12 cellular contexts compared by ENCODE assay signal in genomic region chr11:66011785-66012303, GRCh38. TPM values are rescaled to one million over a fixed set of nuclear protein-coding genes. Genes with fewer than 3 reads are reported as not detected.
A peak's percentile ranks its signal among the peaks of the same experiment; 100 is the strongest.
DNase-seq lines count a peak whose midpoint lies in the region; ATAC-seq and TF ChIP-seq lines count a peak whose summit lies in the region.
"Had no signal": no experiment of that assay in that cellular context is flagged by ENCODE, and none has a peak within 500 bp of the region (broad histone marks: within the 10 kb centered on the region; RNA-seq: fewer than 3 reads in every experiment).

Gene CST6, plus strand, starts transcription at chr11:66012008. Its CDS starts 37 bp downstream, at chr11:66012045.

- no peaks in the 10 kb centered on the region for H3K79me1 ChIP-seq in H9 (ENCODE audit: insufficient read depth, low read depth, low read length, poor library complexity, severe bottlenecking)

- peaks cover 9 to 22% (median 12%) of the 10 kb centered on the region in 11 experiments for H3K27me3 ChIP-seq in BLaER1 treated with 17β-estradiol and CSF1 and Interleukin-3, amounts not matched to agents 10 nM and 100 nM
- H3K27me3 ChIP-seq in H9 (ENCODE audit: insufficient read depth, low read length): peaks cover 4% of the 10 kb centered on the region; the same call in 1 of the 2 replicates
- H3K27me3 ChIP-seq in endodermal cell (ENCODE audit: control insufficient read depth, insufficient read depth, low read length, poor library complexity, severe bottlenecking): no peaks in the 10 kb centered on the region
- H3K27me3 ChIP-seq in neural progenitor cell: peaks cover 36% of the 10 kb centered on the region
- no peaks in the 10 kb centered on the region for H3K27me3 ChIP-seq in Caco-2 (replicated peaks; ENCODE audit: control insufficient read depth, insufficient read depth, low read length)

- no peak for ATAC-seq in HG03097 (IDR thresholded peaks at IDR 0.05; ENCODE audit: low FRiP score, unreplicated experiment)

- no peak within 1 kb of the TSS for H3K4ac ChIP-seq in H9 (ENCODE audit: low read depth, low read length)

- H3K9me3 Mint-ChIP-seq in H9 (no peaks in the 10 kb centered on the region), endodermal cell (no peaks in the 10 kb centered on the region), neural progenitor cell (no peaks in the 10 kb centered on the region), Caco-2 (ENCODE audit: unreplicated experiment) (no peaks in the 10 kb centered on the region)
- H3K9me3 Mint-ChIP-seq: CD8-positive, alpha-beta memory T cell had no signal

- no peak within 1 kb of the TSS for H4K91ac ChIP-seq in H9 (ENCODE audit: insufficient read length, low read depth, low read length)

- no peaks in the 10 kb centered on the region; the same call in 1 of the 2 replicates for H3K27me3 Mint-ChIP-seq in H9 (ENCODE audit: low read depth)
- H3K27me3 Mint-ChIP-seq in endodermal cell (ENCODE audit: insufficient read depth): peaks cover 8% of the 10 kb centered on the region
- peaks cover 14% of the 10 kb centered on the region for H3K27me3 Mint-ChIP-seq in neural progenitor cell (ENCODE audit: insufficient read depth, low read depth)
- H3K27me3 Mint-ChIP-seq in Caco-2 (ENCODE audit: insufficient read depth, unreplicated experiment): no peaks in the 10 kb centered on the region

- no peak within 1 kb of the TSS for H2BK5ac ChIP-seq in H9 (ENCODE audit: insufficient read length, low read length)

- peak within 1 kb of the TSS in 8 of 11 experiments; percentile 33 to 81 (median 55); a peak in 14 of 22 replicates for H3K4me2 ChIP-seq in BLaER1 treated with 17β-estradiol and CSF1 and Interleukin-3, amounts not matched to agents 10 nM and 100 nM
- H3K4me2 ChIP-seq in H9 (ENCODE audit: insufficient read depth, insufficient read length, low read length): peak within 1 kb of the TSS; percentile 38
- H3K4me2 ChIP-seq in neural progenitor cell: peak within 1 kb of the TSS; percentile 24
- H3K4me2 ChIP-seq: KMS-11 had no signal

- no peak within 1 kb of the TSS for H3K4me3 ChIP-seq in BLaER1 treated with 17β-estradiol and CSF1 and Interleukin-3, amounts not matched to agents 10 nM and 100 nM
- no peak within 1 kb of the TSS for H3K4me3 ChIP-seq in endodermal cell (ENCODE audit: low read length)
- H3K4me3 ChIP-seq in neural progenitor cell: no peak within 1 kb of the TSS
- H3K4me3 ChIP-seq in Caco-2 (ENCODE audit: low read depth, low read length): no peak within 1 kb of the TSS

- no peaks in the 10 kb centered on the region for H3F3A ChIP-seq in neural progenitor cell (ENCODE audit: low read depth)

- no TSS peak for BruUV-seq in Caco-2 (replicated peaks; lab: Mats Ljungman, UMichigan)

- H2BK15ac ChIP-seq in H9 (ENCODE audit: low read depth, low read length): no peak within 1 kb of the TSS

- H2AK5ac ChIP-seq in H9 (ENCODE audit: insufficient read length, low read length): no peak within 1 kb of the TSS

- WGBS in H9 (ENCODE audit: extremely low coverage, insufficient read length, low lambda C conversion rate): no CpG with 5 or more reads among the region's 61 CpGs
- WGBS in endodermal cell (ENCODE audit: insufficient coverage in 1 of 2, insufficient read length in 1 of 2), 2 experiments: 84% methylated on average over 31 to 61 of the region's 61 CpGs

- H2BK120ac ChIP-seq in H9 (ENCODE audit: low read depth, low read length, poor library complexity, severe bottlenecking): no peak within 1 kb of the TSS

- CTCF ChIA-PET in Caco-2 (lab: Charles Lee): interaction anchor here (0.6 kb wide), 3 partner anchors 9 to 124 kb away, joined by 5 to 8 read pairs (median 6); partner anchors contain the start of gene FIBP

- no peak within 1 kb of the TSS for H2BK12ac ChIP-seq in H9 (ENCODE audit: insufficient read length, low read depth, low read length)

- no peak within 1 kb of the TSS for H3K23ac ChIP-seq in H9 (ENCODE audit: insufficient read length, low read depth, low read length)

- no peak within 1 kb of the TSS for H4K5ac ChIP-seq in H9 (ENCODE audit: insufficient read length, low read depth, low read length)

- H3K79me2 ChIP-seq in H9 (ENCODE audit: insufficient read depth, low read length) (no peaks in the 10 kb centered on the region), neural progenitor cell (ENCODE audit: low read depth) (no peaks in the 10 kb centered on the region)

- no peak within 1 kb of the TSS for H3K27ac ChIP-seq in BLaER1 treated with 17β-estradiol and CSF1 and Interleukin-3, amounts not matched to agents 10 nM and 100 nM
- no peak within 1 kb of the TSS for H3K27ac ChIP-seq in H9 (ENCODE audit: insufficient read length, low read depth, low read length)
- no peak within 1 kb of the TSS for H3K27ac ChIP-seq in endodermal cell (ENCODE audit: low read depth, low read length)
- no peak within 1 kb of the TSS for H3K27ac ChIP-seq in neural progenitor cell
- H3K27ac ChIP-seq: KMS-11 had no signal

- no peak within 1 kb of the TSS for H3K56ac ChIP-seq in H9 (ENCODE audit: insufficient read length, low read depth, low read length)

- peaks cover 0 to under 1% (median 0%) of the 10 kb centered on the region in 11 experiments; a peak in 2 of 22 replicates for H3K36me3 ChIP-seq in BLaER1 treated with 17β-estradiol and CSF1 and Interleukin-3, amounts not matched to agents 10 nM and 100 nM
- H3K36me3 ChIP-seq in endodermal cell (ENCODE audit: control insufficient read depth, insufficient read depth, low read length) (no peaks in the 10 kb centered on the region), neural progenitor cell (no peaks in the 10 kb centered on the region), Caco-2 (ENCODE audit: control insufficient read depth, insufficient read depth, low read length) (no peaks in the 10 kb centered on the region)

- H3K36me3 Mint-ChIP-seq in H9 (ENCODE audit: insufficient read depth in 1 of 3, low read depth in 3 of 3) (no peaks in the 10 kb centered on the region), endodermal cell (ENCODE audit: low read depth) (no peaks in the 10 kb centered on the region), neural progenitor cell (no peaks in the 10 kb centered on the region), Caco-2 (ENCODE audit: insufficient read depth, unreplicated experiment) (peaks cover 9% of the 10 kb centered on the region)
- H3K36me3 Mint-ChIP-seq: CD8-positive, alpha-beta memory T cell had no signal

- H3K9ac ChIP-seq in BLaER1 treated with 17β-estradiol and CSF1 and Interleukin-3, amounts not matched to agents 10 nM and 100 nM: 0 out of 22 replicates have a peak within 1 kb of the TSS, but pooled peaks of 1 of the 11 experiments have one; percentile 9
- H3K9ac ChIP-seq in H9 (ENCODE audit: extremely low read depth, insufficient read length, low read length) (no peak within 1 kb of the TSS), endodermal cell (ENCODE audit: extremely low read depth, low read length, poor library complexity, severe bottlenecking) (no peak within 1 kb of the TSS), neural progenitor cell (no peak within 1 kb of the TSS)
- H3K9ac ChIP-seq: KMS-11 had no signal

- H3K4me3 Mint-ChIP-seq in H9 (no peak within 1 kb of the TSS), endodermal cell (no peak within 1 kb of the TSS), neural progenitor cell (no peak within 1 kb of the TSS), Caco-2 (ENCODE audit: unreplicated experiment) (no peak within 1 kb of the TSS)

- intact Hi-C loops in Caco-2 (cut with micrococcal nuclease; ENCODE audit: unreplicated experiment): no loop called here

- H2AFZ ChIP-seq in H9 (ENCODE audit: low read length) (no peak within 1 kb of the TSS), neural progenitor cell (replicated peaks) (no peak within 1 kb of the TSS)

- POLR2A ChIA-PET in Caco-2 (lab: Charles Lee): interaction anchor here (2.0 kb wide), 1 partner anchor 9 kb away, joined by 8 read pairs; the partner anchor contains the start of genes BANF1 and EIF1AD

- no peak within 1 kb of the TSS for H3T11ph ChIP-seq in H9 (ENCODE audit: low read length)

- H3K4me1 ChIP-seq in BLaER1 treated with 17β-estradiol and CSF1 and Interleukin-3, amounts not matched to agents 10 nM and 100 nM: peaks cover 35 to 67% (median 58%) of the 10 kb centered on the region in 10 experiments
- H3K4me1 ChIP-seq in H9 (ENCODE audit: insufficient read depth, low read length): no peaks in the 10 kb centered on the region
- H3K4me1 ChIP-seq in endodermal cell (ENCODE audit: control insufficient read depth, insufficient read depth, low read length): peaks cover 22% of the 10 kb centered on the region
- peaks cover 8% of the 10 kb centered on the region for H3K4me1 ChIP-seq in neural progenitor cell
- peaks cover 21% of the 10 kb centered on the region for H3K4me1 ChIP-seq in Caco-2

- DNase-seq in H9 (peak; percentile 63), endodermal cell (peak; percentile 76), neural progenitor cell (ENCODE audit: low spot score) (peak; percentile 43), DMS153 (lab: John Stamatoyannopoulos, UW) (no peak), Caco-2 (no peak), GF-D8 (lab: John Stamatoyannopoulos, UW) (no peak)
- DNase-seq: activated CD8-positive, alpha-beta memory T cell treated with anti-CD3 and anti-CD28 coated beads for 24 hours; NCI-H446 treated with DMSO at 0.1 percent for 48 hours had no signal

- peaks cover 0 to 11% (median 0%) of the 10 kb centered on the region in 11 experiments; a peak in 3 of 22 replicates for H4K20me1 ChIP-seq in BLaER1 treated with 17β-estradiol and CSF1 and Interleukin-3, amounts not matched to agents 10 nM and 100 nM
- H4K20me1 ChIP-seq in H9 (ENCODE audit: control insufficient read depth, insufficient read depth, insufficient read length): no peaks in the 10 kb centered on the region
- no peaks in the 10 kb centered on the region for H4K20me1 ChIP-seq in neural progenitor cell (ENCODE audit: low read depth)

- peak within 1 kb of the TSS; percentile 8; the same call in 1 of the 2 replicates for H3K14ac ChIP-seq in H9 (ENCODE audit: insufficient read depth, low read length)

- no peak within 1 kb of the TSS for H4K8ac ChIP-seq in H9 (replicated peaks; ENCODE audit: insufficient read length, low read depth, low read length)

- TF ChIP-seq CTCF in H9 (conservative IDR thresholded peaks at IDR 0.05) (no peak), endodermal cell (conservative IDR thresholded peaks at IDR 0.05) (no peak), neural progenitor cell (IDR thresholded peaks at IDR 0.05) (no peak), Caco-2 (IDR thresholded peaks at IDR 0.05; ENCODE audit: insufficient read depth in 1 of 2, low read depth in 1 of 2, low read length in 1 of 2, severe bottlenecking in 1 of 2, unreplicated experiment in 1 of 2) (no peak)

- H3K27ac Mint-ChIP-seq in H9 (no peak within 1 kb of the TSS), endodermal cell (no peak within 1 kb of the TSS), neural progenitor cell (no peak within 1 kb of the TSS), Caco-2 (ENCODE audit: unreplicated experiment) (no peak within 1 kb of the TSS)

- H3K9me3 ChIP-seq in BLaER1 treated with 17β-estradiol and CSF1 and Interleukin-3, amounts not matched to agents 10 nM and 100 nM (replicated peaks in 1 of 11): no peaks in the 10 kb centered on the region
- no peaks in the 10 kb centered on the region for H3K9me3 ChIP-seq in H9 (ENCODE audit: control insufficient read depth, low read depth, low read length)
- H3K9me3 ChIP-seq in endodermal cell (ENCODE audit: control insufficient read depth, low read length): no peaks in the 10 kb centered on the region
- H3K9me3 ChIP-seq in neural progenitor cell (ENCODE audit: low read depth): no peaks in the 10 kb centered on the region
- H3K9me3 ChIP-seq in Caco-2: no peaks in the 10 kb centered on the region

- peaks cover 12 to 25% of the 10 kb centered on the region in 2 experiments for H3K4me1 Mint-ChIP-seq in H9
- H3K4me1 Mint-ChIP-seq in endodermal cell: peaks cover 29% of the 10 kb centered on the region
- peaks cover 4% of the 10 kb centered on the region for H3K4me1 Mint-ChIP-seq in neural progenitor cell
- H3K4me1 Mint-ChIP-seq in Caco-2 (ENCODE audit: low read depth, unreplicated experiment): peaks cover 7% of the 10 kb centered on the region
- H3K4me1 Mint-ChIP-seq: CD8-positive, alpha-beta memory T cell had no signal

- H3K18ac ChIP-seq in H9 (ENCODE audit: insufficient read length, low read depth, low read length): no peak within 1 kb of the TSS

- peaks cover 5% of the 10 kb centered on the region for H3K23me2 ChIP-seq in H9 (ENCODE audit: insufficient read length, low read depth, low read length, poor library complexity, severe bottlenecking)

- H2BK20ac ChIP-seq in H9 (ENCODE audit: low read depth, low read length, poor library complexity, severe bottlenecking): no peak within 1 kb of the TSS

RNA-seq across cellular contexts. Expression of gene CST6, which starts in this region (rescaled TPM):
- total RNA-seq in H9 (2021) (not detected in 2 replicates), endodermal cell (1 to 10 TPM; 2.1 to 4.2 TPM), neural progenitor cell (ENCODE audit: low replicate concordance) (0.50 TPM in 1 of 2 replicates, not detected in the other), Caco-2 (2022) (not detected in 2 replicates)
- polyA plus RNA-seq in endodermal cell (2013, experiment 1 of 2): not detected
- polyA plus RNA-seq in endodermal cell (2013, experiment 2 of 2): 0.41 TPM
- total RNA-seq: CD8-positive, alpha-beta memory T cell had no signal
- polyA plus RNA-seq: CD8-positive, alpha-beta memory T cell had no signal

Comparison
In these comparisons a context has a peak if more than half of its experiments do, and no peak if none do; other contexts are left out.
1. Peak in DNase-seq and H3K4me2 ChIP-seq in H9; RNA of the gene not detected or under 1 TPM.
2. Peak in DNase-seq and H3K4me2 ChIP-seq in neural progenitor cell; RNA of the gene not detected or under 1 TPM.